Comparison of ENCODE assay signal across 13 cellular contexts in the genomic region with DNA sequence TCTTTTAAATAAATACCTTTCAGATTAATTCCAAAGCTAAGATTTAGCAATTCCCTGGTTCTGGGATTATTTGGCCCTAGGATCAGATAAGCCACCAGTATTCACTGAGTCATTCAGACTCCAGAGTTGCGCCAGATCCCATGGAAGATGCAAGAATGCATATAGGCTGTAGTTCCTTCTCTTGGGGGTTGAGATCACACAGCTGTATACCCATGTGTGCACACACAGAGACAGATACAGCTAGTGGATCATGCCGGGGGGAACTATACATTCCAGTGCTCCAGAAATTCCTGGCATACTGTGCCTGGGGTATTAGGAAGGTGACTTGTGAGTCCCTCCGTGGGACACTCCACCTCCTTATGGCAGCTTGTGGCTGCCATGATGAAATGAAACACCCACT.
DNase-seq lines count a peak whose midpoint lies in the region; ATAC-seq and TF ChIP-seq lines count a peak whose summit lies in the region.
"Had no signal": no experiment of that assay in that cellular context is flagged by ENCODE, and none has a peak within 500 bp of the region (broad histone marks: within the 10 kb centered on the region; RNA-seq: fewer than 3 reads in every experiment).

No MANE protein-coding gene starts in this region.

- H3K27ac ChIP-seq in ascending aorta, result peak overlapping the region; percentile 92 to 99
- no peak overlapping the region for H3K27ac ChIP-seq in H9 (ENCODE audit: insufficient read length, low read depth, low read length)

- H3K4me3 ChIP-seq in ascending aorta, result no peak overlapping the region
- no peak overlapping the region for H3K4me3 ChIP-seq in foreskin fibroblast (ENCODE audit: low read depth in 1 of 2, low read length in 2 of 2)

- no peak overlapping the region for H2AFZ ChIP-seq in H9 (ENCODE audit: low read length)

- peaks cover 7 to 26% of the 10 kb centered on the region in 2 donors for H3K36me3 ChIP-seq in ascending aorta

- H4K8ac ChIP-seq in H9 (replicated peaks; ENCODE audit: insufficient read length, low read depth, low read length), result no peak overlapping the region

- no peak overlapping the region for H4K91ac ChIP-seq in H9 (ENCODE audit: insufficient read length, low read depth, low read length)

- H3K27ac Mint-ChIP-seq in stimulated activated naive B cell treated with anti-CD40 and anti-IgM and Interleukin-4, amounts not matched to agents 10 μg/mL and 1 μg/mL and 100 μg/mL, for 72 hours, result peak overlapping the region; percentile 27
- H3K27ac Mint-ChIP-seq in activated CD8-positive, alpha-beta T cell treated with anti-CD3 and anti-CD28 coated beads for 36 hours, result no peak overlapping the region
- H3K27ac Mint-ChIP-seq in H9, result no peak overlapping the region

- H3K23me2 ChIP-seq in H9 (ENCODE audit: insufficient read length, low read depth, low read length, poor library complexity, severe bottlenecking), result no peaks in the 10 kb centered on the region

- H2BK5ac ChIP-seq in H9 (ENCODE audit: insufficient read length, low read length), result no peak overlapping the region

- intact Hi-C loops in ascending aorta (cut with DNase I), result loop anchor here (2.0 to 5.0 kb wide), 3 partner anchors 14 to 76 kb away; a partner anchor contains a TSS
- intact Hi-C loops in activated CD8-positive, alpha-beta T cell treated with anti-CD3 and anti-CD28 coated beads for 36 hours (cut with micrococcal nuclease), result no loop called here

- peaks cover 0 to 3% of the 10 kb centered on the region in 2 donors for H3K36me3 Mint-ChIP-seq in stimulated activated naive B cell treated with anti-CD40 and anti-IgM and Interleukin-4, amounts not matched to agents 10 μg/mL and 1 μg/mL and 100 μg/mL, for 72 hours
- H3K36me3 Mint-ChIP-seq in activated CD8-positive, alpha-beta T cell treated with anti-CD3 and anti-CD28 coated beads for 36 hours (ENCODE audit: low read depth), result no peaks in the 10 kb centered on the region
- H3K36me3 Mint-ChIP-seq in H9 (ENCODE audit: insufficient read depth in 1 of 3, low read depth in 3 of 3), result no peaks in the 10 kb centered on the region

- no peaks in the 10 kb centered on the region for H3K27me3 Mint-ChIP-seq in stimulated activated naive B cell treated with anti-CD40 and anti-IgM and Interleukin-4, amounts not matched to agents 10 μg/mL and 1 μg/mL and 100 μg/mL, for 72 hours
- H3K27me3 Mint-ChIP-seq in activated CD8-positive, alpha-beta T cell treated with anti-CD3 and anti-CD28 coated beads for 36 hours, result no peaks in the 10 kb centered on the region
- peaks cover 1% of the 10 kb centered on the region; the same call in 1 of the 2 replicates for H3K27me3 Mint-ChIP-seq in H9 (ENCODE audit: low read depth)

- H2BK15ac ChIP-seq in H9 (ENCODE audit: low read depth, low read length), result no peak overlapping the region

- no peak overlapping the region for H4K5ac ChIP-seq in H9 (ENCODE audit: insufficient read length, low read depth, low read length)

- no peak overlapping the region for H3T11ph ChIP-seq in H9 (ENCODE audit: low read length)

- no peaks in the 10 kb centered on the region for H4K20me1 ChIP-seq in H9 (ENCODE audit: control insufficient read depth, insufficient read depth, insufficient read length)

- H3K27me3 ChIP-seq in ascending aorta, result no peaks in the 10 kb centered on the region
- no peaks in the 10 kb centered on the region for H3K27me3 ChIP-seq in H9 (ENCODE audit: insufficient read depth, low read length)

- no peak overlapping the region for H3K4me2 ChIP-seq in H9 (ENCODE audit: insufficient read depth, insufficient read length, low read length)

- no peak for ATAC-seq in stimulated activated naive B cell treated with anti-CD40 and anti-IgM and Interleukin-4, amounts not matched to agents 10 μg/mL and 1 μg/mL and 100 μg/mL, for 72 hours (replicated peaks)
- ATAC-seq in HG02981 (IDR thresholded peaks at IDR 0.05; ENCODE audit: unreplicated experiment), result no peak
- ATAC-seq in activated CD8-positive, alpha-beta T cell treated with anti-CD3 and anti-CD28 coated beads for 36 hours, result no peak
- ATAC-seq: activated T-cell treated with anti-CD3 and anti-CD28 coated beads, Interleukin-2, amount 50 U/mL, for 4 hours had no signal

- H2BK120ac ChIP-seq in H9 (ENCODE audit: low read depth, low read length, poor library complexity, severe bottlenecking), result no peak overlapping the region

- TF ChIP-seq CTCF in ascending aorta (IDR thresholded peaks at IDR 0.05) (no peak), foreskin fibroblast (IDR thresholded peaks at IDR 0.05; ENCODE audit: low read depth, low read length) (no peak), H9 (conservative IDR thresholded peaks at IDR 0.05) (no peak)
- TF ChIP-seq CTCF in activated CD8-positive, alpha-beta T cell treated with anti-CD3 and anti-CD28 coated beads for 36 hours (IDR thresholded peaks at IDR 0.05), result no peak

- no peaks in the 10 kb centered on the region for H3K79me2 ChIP-seq in H9 (ENCODE audit: insufficient read depth, low read length)

- CTCF ChIA-PET in activated CD8-positive, alpha-beta T cell treated with anti-CD3 and anti-CD28 coated beads for 36 hours (lab: Charles Lee), result interaction anchor here (1.1 to 1.6 kb wide), 2 partner anchors 126 to 140 kb away, joined by 3 to 9 read pairs; no protein-coding TSS in a partner anchor

- no peak overlapping the region for H2BK20ac ChIP-seq in H9 (ENCODE audit: low read depth, low read length, poor library complexity, severe bottlenecking)

- no peak overlapping the region for H2BK12ac ChIP-seq in H9 (ENCODE audit: insufficient read length, low read depth, low read length)

- no peak overlapping the region for H3K9ac ChIP-seq in H9 (ENCODE audit: extremely low read depth, insufficient read length, low read length)

- no peak overlapping the region for H2AK5ac ChIP-seq in H9 (ENCODE audit: insufficient read length, low read length)

- H3K79me1 ChIP-seq in H9 (ENCODE audit: insufficient read depth, low read depth, low read length, poor library complexity, severe bottlenecking), result no peaks in the 10 kb centered on the region

- no peaks in the 10 kb centered on the region for H3K9me3 ChIP-seq in ascending aorta
- no peaks in the 10 kb centered on the region for H3K9me3 ChIP-seq in H9 (ENCODE audit: control insufficient read depth, low read depth, low read length)

- peaks cover 34 to 68% of the 10 kb centered on the region in 2 donors for H3K4me1 Mint-ChIP-seq in stimulated activated naive B cell treated with anti-CD40 and anti-IgM and Interleukin-4, amounts not matched to agents 10 μg/mL and 1 μg/mL and 100 μg/mL, for 72 hours
- peaks cover 28% of the 10 kb centered on the region for H3K4me1 Mint-ChIP-seq in activated CD8-positive, alpha-beta T cell treated with anti-CD3 and anti-CD28 coated beads for 36 hours (ENCODE audit: low read depth)
- H3K4me1 Mint-ChIP-seq in H9, result peaks cover 9 to 11% of the 10 kb centered on the region in 2 experiments; a peak in 3 of 4 replicates

- peaks cover 0 to 2% of the 10 kb centered on the region in 2 donors for H3K9me3 Mint-ChIP-seq in stimulated activated naive B cell treated with anti-CD40 and anti-IgM and Interleukin-4, amounts not matched to agents 10 μg/mL and 1 μg/mL and 100 μg/mL, for 72 hours
- H3K9me3 Mint-ChIP-seq in activated CD8-positive, alpha-beta T cell treated with anti-CD3 and anti-CD28 coated beads for 36 hours, result no peaks in the 10 kb centered on the region
- H3K9me3 Mint-ChIP-seq in H9, result no peaks in the 10 kb centered on the region
- H3K9me3 Mint-ChIP-seq: activated T-cell treated with anti-CD3 and anti-CD28 coated beads, Interleukin-2, amount 50 U/mL, for 4 hours; neural crest cell had no signal

- POLR2A ChIA-PET in activated CD8-positive, alpha-beta T cell treated with anti-CD3 and anti-CD28 coated beads for 36 hours (lab: Charles Lee), result no interaction called here

- H3K4me1 ChIP-seq in ascending aorta (peaks cover 63 to 89% of the 10 kb centered on the region in 2 donors), H9 (ENCODE audit: insufficient read depth, low read length) (peaks cover 2% of the 10 kb centered on the region)

- H3K4ac ChIP-seq in H9 (ENCODE audit: low read depth, low read length), result no peak overlapping the region

- DNase-seq in GM04503 (ENCODE audit: low read depth) (peak; percentile 55), ascending aorta (ENCODE audit: low spot score in 2 of 2) (peak in 1 of 2 donors; percentile 85), foreskin fibroblast (peak; percentile 93 to 95), NCI-H2196 treated with DMSO at 0.1 percent for 48 hours (lab: John Stamatoyannopoulos, UW; ENCODE audit: unreplicated experiment) (no peak), H9 (no peak)
- DNase-seq in stimulated activated naive B cell treated with anti-CD40 and anti-IgM and Interleukin-4, amounts not matched to agents 10 μg/mL and 1 μg/mL and 100 μg/mL, for 72 hours, result no peak
- DNase-seq in activated CD8-positive, alpha-beta T cell treated with anti-CD3 and anti-CD28 coated beads for 36 hours, result no peak
- DNase-seq: activated T-cell treated with anti-CD3 and anti-CD28 coated beads, Interleukin-2, amount 50 U/mL, for 4 hours; cortex of kidney; DMS79 treated with DMSO at 0.1 percent for 48 hours; T-helper 2 cell had no signal

- H3K4me3 Mint-ChIP-seq in stimulated activated naive B cell treated with anti-CD40 and anti-IgM and Interleukin-4, amounts not matched to agents 10 μg/mL and 1 μg/mL and 100 μg/mL, for 72 hours, result no peak overlapping the region
- H3K4me3 Mint-ChIP-seq in activated CD8-positive, alpha-beta T cell treated with anti-CD3 and anti-CD28 coated beads for 36 hours, result no peak overlapping the region
- H3K4me3 Mint-ChIP-seq in H9, result no peak overlapping the region
- H3K4me3 Mint-ChIP-seq: activated T-cell treated with anti-CD3 and anti-CD28 coated beads, Interleukin-2, amount 50 U/mL, for 4 hours had no signal

- no CpG with 5 or more reads among the region's 3 CpGs for WGBS in H9 (ENCODE audit: extremely low coverage, insufficient read length, low lambda C conversion rate)

- no peak overlapping the region for H3K18ac ChIP-seq in H9 (ENCODE audit: insufficient read length, low read depth, low read length)

- no peak overlapping the region for H3K23ac ChIP-seq in H9 (ENCODE audit: insufficient read length, low read depth, low read length)

- no peak overlapping the region for H3K14ac ChIP-seq in H9 (ENCODE audit: insufficient read depth, low read length)

- H3K56ac ChIP-seq in H9 (ENCODE audit: insufficient read length, low read depth, low read length), result no peak overlapping the region

Comparison
In these comparisons a context has a peak if more than half of its experiments do, and no peak if none do; other contexts are left out.
1. DNase-seq: peak in GM04503 (single experiment) and foreskin fibroblast (2 of 2); none in stimulated activated naive B cell treated with anti-CD40 and anti-IgM and Interleukin-4, amounts not matched to agents 10 μg/mL and 1 μg/mL and 100 μg/mL, for 72 hours (single experiment), NCI-H2196 treated with DMSO at 0.1 percent for 48 hours (single experiment), activated CD8-positive, alpha-beta T cell treated with anti-CD3 and anti-CD28 coated beads for 36 hours (single experiment) and H9 (single experiment).